ENCODE assay signal across 8 cellular contexts in the genomic region with DNA sequence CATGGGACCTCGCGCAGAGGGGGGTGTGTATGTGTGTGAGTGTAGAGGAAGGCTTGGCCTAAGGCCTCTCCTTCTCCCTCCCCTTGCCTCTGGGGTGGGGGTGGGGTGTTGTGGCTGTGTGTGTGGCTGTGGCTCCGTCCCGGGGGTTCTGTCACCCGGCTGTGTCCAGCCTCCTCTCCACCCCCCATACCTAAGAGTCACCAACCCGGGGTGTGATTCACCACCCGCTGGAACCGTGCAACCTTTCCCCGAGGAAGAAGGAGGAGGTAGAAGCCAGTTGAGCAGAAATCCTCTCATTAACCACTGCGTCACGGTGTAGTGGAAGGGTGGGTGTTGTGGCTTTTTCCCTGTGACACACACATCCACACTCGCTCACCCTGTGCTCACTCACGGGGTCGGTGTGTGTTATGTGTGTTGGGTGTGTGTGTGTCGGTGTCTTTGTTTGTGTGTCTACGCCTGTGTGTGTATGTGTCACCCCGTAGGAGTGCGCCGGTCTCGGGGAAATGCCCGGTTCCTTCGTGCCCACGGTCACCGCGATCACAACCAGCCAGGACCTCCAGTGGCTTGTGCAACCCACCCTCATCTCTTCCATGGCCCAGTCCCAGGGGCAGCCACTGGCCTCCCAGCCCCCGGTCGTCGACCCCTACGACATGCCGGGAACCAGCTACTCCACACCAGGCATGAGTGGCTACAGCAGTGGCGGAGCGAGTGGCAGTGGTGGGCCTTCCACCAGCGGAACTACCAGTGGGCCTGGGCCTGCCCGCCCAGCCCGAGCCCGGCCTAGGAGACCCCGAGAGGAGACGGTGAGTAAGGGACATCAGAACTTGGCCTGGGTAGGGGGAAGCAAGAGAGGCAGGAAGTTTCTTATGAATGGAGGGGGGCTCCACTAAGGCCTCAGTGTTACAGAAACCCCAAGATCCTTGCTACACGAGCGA. TPM values are rescaled to one million over a fixed set of nuclear protein-coding genes. Genes with fewer than 3 reads are reported as not detected.
A peak's percentile ranks its signal among the peaks of the same experiment; 100 is the strongest.
DNase-seq lines count a peak whose midpoint lies in the region; ATAC-seq and TF ChIP-seq lines count a peak whose summit lies in the region.

No MANE protein-coding gene starts in this region.

- no TSS peak for BruUV-seq in PC-9 (replicated peaks; lab: Mats Ljungman, UMichigan)

- H3F3A ChIP-seq in PC-9 (ENCODE audit: insufficient read depth, low read depth) = peaks cover 40% of the 10 kb centered on the region; the same call in 1 of the 2 replicates

- H3K4me1 ChIP-seq in CD8-positive, alpha-beta T cell (ENCODE audit: insufficient read depth, low read length) = peaks cover 16% of the 10 kb centered on the region
- peaks cover 19% of the 10 kb centered on the region for H3K4me1 ChIP-seq in PC-9 (replicated peaks; ENCODE audit: insufficient read depth)
- H3K4me1 ChIP-seq in breast epithelium = peaks cover 5 to 8% of the 10 kb centered on the region in 2 donors
- peaks cover 1% of the 10 kb centered on the region for H3K4me1 ChIP-seq in mesendoderm (ENCODE audit: control insufficient read depth, low read depth, low read length)
- H3K4me1 ChIP-seq in uterus = peaks cover 3 to 17% of the 10 kb centered on the region in 2 donors

- peak overlapping the region; percentile 98 for H3K27ac Mint-ChIP-seq in CD8-positive, alpha-beta T cell

- no CpG with 5 or more reads among the region's 40 CpGs for WGBS in mesendoderm (ENCODE audit: extremely low coverage, insufficient coverage, low lambda C conversion rate)

- H3K9me2 ChIP-seq in PC-9 (ENCODE audit: insufficient read depth) = no peaks in the 10 kb centered on the region

- H3K4me1 Mint-ChIP-seq in CD8-positive, alpha-beta T cell (ENCODE audit: low read depth) = peaks cover 19% of the 10 kb centered on the region

- peak overlapping the region; percentile 93 for H3K4me3 Mint-ChIP-seq in CD8-positive, alpha-beta T cell

- no peaks in the 10 kb centered on the region for H3K9me3 ChIP-seq in CD8-positive, alpha-beta T cell (ENCODE audit: low read length)
- H3K9me3 ChIP-seq in PC-9 (ENCODE audit: insufficient read depth, low read depth) (no peaks in the 10 kb centered on the region), breast epithelium (no peaks in the 10 kb centered on the region), uterus (no peaks in the 10 kb centered on the region)

- no peak overlapping the region for H3K4ac ChIP-seq in mesendoderm (ENCODE audit: low read depth, low read length)

- peak overlapping the region; percentile 98 for H3K4me3 ChIP-seq in CD8-positive, alpha-beta T cell (ENCODE audit: low read depth, low read length)
- H3K4me3 ChIP-seq in PC-9 (peak overlapping the region; percentile 82), breast epithelium (peak overlapping the region; percentile 76 to 85 (median 84)), mesendoderm (ENCODE audit: low read length) (no peak overlapping the region), uterus (peak overlapping the region in 1 of 2 donors; percentile 69)

- no peaks in the 10 kb centered on the region for H3K9me3 Mint-ChIP-seq in CD8-positive, alpha-beta T cell

- no peak overlapping the region for H3K18ac ChIP-seq in mesendoderm (ENCODE audit: low read length)

- no peak overlapping the region for H2BK15ac ChIP-seq in mesendoderm (replicated peaks; ENCODE audit: low read depth)

- H3K27me3 Mint-ChIP-seq in CD8-positive, alpha-beta T cell (ENCODE audit: low read depth) = peaks cover 15% of the 10 kb centered on the region

- H3K36me3 Mint-ChIP-seq in CD8-positive, alpha-beta T cell = peaks cover 20% of the 10 kb centered on the region

- no peak overlapping the region for H4K8ac ChIP-seq in mesendoderm (ENCODE audit: low read depth, low read length)

- H2AFZ ChIP-seq in PC-9 = peak overlapping the region; percentile 94

- CTCF ChIA-PET in CD8-positive, alpha-beta T cell (lab: Charles Lee) = interaction anchor here (1.0 to 4.8 kb wide), 7 partner anchors 8 to 31 kb away, joined by 3 to 53 read pairs (median 14); no protein-coding TSS in a partner anchor
- CTCF ChIA-PET in PC-9 (lab: Charles Lee) = interaction anchor here (0.5 to 1.4 kb wide), 3 partner anchors 16 to 387 kb away, joined by 3 to 5 read pairs (median 3); no protein-coding TSS in a partner anchor

- H3K56ac ChIP-seq in mesendoderm (ENCODE audit: low read length) = peak overlapping the region; percentile 56

- intact Hi-C loops in CD8-positive, alpha-beta T cell (cut with DNase I, micrococcal nuclease) = no loop called here
- intact Hi-C loops in PC-9 (cut with micrococcal nuclease; ENCODE audit: unreplicated experiment) = no loop called here
- intact Hi-C loops in breast epithelium (cut with DNase I; ENCODE audit: low total_unique reads) = loop anchor here (10.0 kb wide), 1 partner anchor 46 kb away; a partner anchor contains a TSS
- intact Hi-C loops in uterus (cut with DNase I; ENCODE audit: low total_unique reads) = no loop called here

- H3K4me2 ChIP-seq in PC-9 = peak overlapping the region; percentile 100
- no peak overlapping the region for H3K4me2 ChIP-seq in mesendoderm (ENCODE audit: low read length)

- H4K5ac ChIP-seq in mesendoderm (ENCODE audit: low read length) = no peak overlapping the region

- peak overlapping the region; percentile 100 for H3K27ac ChIP-seq in CD8-positive, alpha-beta T cell (ENCODE audit: low read depth, low read length)
- peak overlapping the region; percentile 72 for H3K27ac ChIP-seq in PC-9
- H3K27ac ChIP-seq in breast epithelium = peak overlapping the region; percentile 99 to 100
- H3K27ac ChIP-seq in mesendoderm (ENCODE audit: low read depth, low read length) = no peak overlapping the region
- H3K27ac ChIP-seq in uterus = peak overlapping the region; percentile 91 to 93

- TF ChIP-seq POLR2A in breast epithelium (IDR thresholded peaks at IDR 0.05) = no peak
- no peak for TF ChIP-seq POLR2A in uterus (IDR thresholded peaks at IDR 0.05)

- H3K9ac ChIP-seq in mesendoderm (ENCODE audit: low read length) = peak overlapping the region; percentile 54

- POLR2A ChIA-PET in CD8-positive, alpha-beta T cell (lab: Charles Lee) = interaction anchor here (1.8 to 3.6 kb wide), 4 partner anchors 7 to 30 kb away, joined by 9 to 51 read pairs (median 28); no protein-coding TSS in a partner anchor
- POLR2A ChIA-PET in PC-9 (lab: Charles Lee; ENCODE audit: unreplicated experiment) = interaction anchor here (0.6 to 1.4 kb wide), 6 partner anchors 8 to 225 kb away, joined by 3 to 14 read pairs (median 8); no protein-coding TSS in a partner anchor

- H3K23ac ChIP-seq in mesendoderm (ENCODE audit: low read length) = no peak overlapping the region

- H3K36me3 ChIP-seq in CD8-positive, alpha-beta T cell (ENCODE audit: insufficient read depth, low read length) = no peaks in the 10 kb centered on the region
- H3K36me3 ChIP-seq in PC-9 (ENCODE audit: low read depth) = no peaks in the 10 kb centered on the region
- no peaks in the 10 kb centered on the region for H3K36me3 ChIP-seq in breast epithelium
- H3K36me3 ChIP-seq in mesendoderm (ENCODE audit: control insufficient read depth, insufficient read depth, low read length) = no peaks in the 10 kb centered on the region
- H3K36me3 ChIP-seq in uterus = no peaks in the 10 kb centered on the region

- no peak overlapping the region for H2AK5ac ChIP-seq in mesendoderm (ENCODE audit: low read length)

- H3K27me3 ChIP-seq in CD8-positive, alpha-beta T cell (ENCODE audit: insufficient read depth, low read length) = no peaks in the 10 kb centered on the region
- H3K27me3 ChIP-seq in PC-9 (ENCODE audit: insufficient read depth, low read depth) = no peaks in the 10 kb centered on the region
- H3K27me3 ChIP-seq in breast epithelium = no peaks in the 10 kb centered on the region
- no peaks in the 10 kb centered on the region for H3K27me3 ChIP-seq in mesendoderm (ENCODE audit: insufficient read depth, low read length, poor library complexity)
- H3K27me3 ChIP-seq in uterus = no peaks in the 10 kb centered on the region

- ATAC-seq in CD8-positive, alpha-beta T cell = no peak
- ATAC-seq in GM19452 (IDR thresholded peaks at IDR 0.05; ENCODE audit: unreplicated experiment) (no peak), HG03457 (IDR thresholded peaks at IDR 0.05; ENCODE audit: unreplicated experiment) (no peak)

- peak in 4 of 7 experiments; percentile 27 to 58 (median 38) for DNase-seq in CD8-positive, alpha-beta T cell
- peak; percentile 74 to 82 for DNase-seq in PC-9
- peak in 1 of 2 donors; percentile 67 for DNase-seq in breast epithelium (ENCODE audit: low spot score in 2 of 2)
- DNase-seq in mesendoderm = peak; percentile 54
- peak in 1 of 2 donors; percentile 48 for DNase-seq in uterus
- DNase-seq in NCI-H128 (lab: John Stamatoyannopoulos, UW; ENCODE audit: unreplicated experiment) = no peak

- H3K79me2 ChIP-seq in PC-9 (ENCODE audit: low read depth) (no peaks in the 10 kb centered on the region), mesendoderm (ENCODE audit: control insufficient read depth, insufficient read depth, low read length) (no peaks in the 10 kb centered on the region)

- no peaks in the 10 kb centered on the region; the same call in 1 of the 2 replicates for H4K20me1 ChIP-seq in PC-9 (ENCODE audit: insufficient read depth)

- no peaks in the 10 kb centered on the region for H3K79me1 ChIP-seq in mesendoderm (ENCODE audit: low read length)

- no peak overlapping the region for H2BK5ac ChIP-seq in mesendoderm (ENCODE audit: low read length)

- no peak overlapping the region for H2BK120ac ChIP-seq in mesendoderm (ENCODE audit: low read depth, low read length)

- no peak for TF ChIP-seq CTCF in CD8-positive, alpha-beta T cell (IDR thresholded peaks at IDR 0.05)
- TF ChIP-seq CTCF in PC-9 (conservative IDR thresholded peaks at IDR 0.05) (no peak), breast epithelium (IDR thresholded peaks at IDR 0.05) (no peak), uterus (IDR thresholded peaks at IDR 0.05) (no peak)

RNA-seq across cellular contexts. Expression of a gene that starts 2.6 kb away (rescaled TPM):
- 100 to 1,000 TPM; 625 to 631 TPM for total RNA-seq in CD8-positive, alpha-beta T cell
- total RNA-seq in PC-9 (2021) (7.9 and 16.5 TPM in 2 replicates), breast epithelium (100 to 1,000 TPM in 1 of 3 donors, 10 to 100 TPM in 2; 29.8 to 109 (median 38.4) TPM), uterus (10 to 100 TPM in 2 of 4 donors, 1 to 10 TPM in 1, not detected in 1; 8.1 to 52.1 (median 28.6) TPM)
- polyA plus RNA-seq in mesendoderm (2013, experiment 1 of 2) = 0.29 TPM
- polyA plus RNA-seq in mesendoderm (2013, experiment 2 of 2) = 0.34 TPM

RNA-seq across cellular contexts. Expression of a gene that starts 26.4 kb away (rescaled TPM):
- total RNA-seq in CD8-positive, alpha-beta T cell = 1 to 10 TPM in 1 of 2 experiments, under 1 TPM in 1; 0.64 to 1.3 TPM
- total RNA-seq in PC-9 (2021) (49.6 and 50.1 TPM in 2 replicates), breast epithelium (10 to 100 TPM in 1 of 3 donors, 1 to 10 TPM in 2; 5.9 to 15.1 (median 7.2) TPM), uterus (1 to 10 TPM in 3 of 4 donors, not detected in 1; 5.9 to 9.0 (median 7.0) TPM)
- polyA plus RNA-seq in mesendoderm (2013, experiment 1 of 2) = 17.1 TPM
- 17.0 TPM for polyA plus RNA-seq in mesendoderm (2013, experiment 2 of 2)

RNA-seq across cellular contexts. Expression of a gene that starts 27.8 kb away (rescaled TPM):
- total RNA-seq in CD8-positive, alpha-beta T cell = 1 to 10 TPM; 5.6 to 8.0 TPM
- total RNA-seq in PC-9 (2021) (5.0 and 9.5 TPM in 2 replicates), breast epithelium (1 to 10 TPM; 1.8 to 2.5 (median 2.3) TPM), uterus (10 to 100 TPM in 1 of 4 donors, not detected in 3; 42.5 TPM)
- 12.4 TPM for polyA plus RNA-seq in mesendoderm (2013, experiment 1 of 2)
- polyA plus RNA-seq in mesendoderm (2013, experiment 2 of 2) = 12.1 TPM

RNA-seq across cellular contexts. Expression of a gene that starts 36.9 kb away (rescaled TPM):
- 10 to 100 TPM; 45.6 to 51.6 TPM for total RNA-seq in CD8-positive, alpha-beta T cell
- total RNA-seq in PC-9 (2021) (123 and 155 TPM in 2 replicates), breast epithelium (10 to 100 TPM; 31.8 to 61.6 (median 52.2) TPM), uterus (100 to 1,000 TPM in 1 of 4 donors, 10 to 100 TPM in 3; 21.5 to 157 (median 38.3) TPM)
- polyA plus RNA-seq in mesendoderm (2013, experiment 1 of 2) = 116 TPM
- polyA plus RNA-seq in mesendoderm (2013, experiment 2 of 2) = 114 TPM

RNA-seq across cellular contexts. Expression of a gene that starts 46.7 kb away (rescaled TPM):
- 10 to 100 TPM; 28.7 to 31.5 TPM for total RNA-seq in CD8-positive, alpha-beta T cell
- total RNA-seq in PC-9 (2021) (102 and 138 TPM in 2 replicates), breast epithelium (10 to 100 TPM; 89.9 to 96.7 (median 91.2) TPM), uterus (100 to 1,000 TPM in 1 of 4 donors, 10 to 100 TPM in 3; 37.9 to 130 (median 68.0) TPM)
- polyA plus RNA-seq in mesendoderm (2013, experiment 1 of 2) = 41.5 TPM
- 39.9 TPM for polyA plus RNA-seq in mesendoderm (2013, experiment 2 of 2)

Comparison
In these comparisons a context has a peak if more than half of its experiments do, and no peak if none do; other contexts are left out.
1. RNA of a gene that starts 2.6 kb away (total RNA-seq): 625 to 631 TPM in CD8-positive, alpha-beta T cell; 29.8 to 109 TPM in breast epithelium, 8.1 to 52.1 TPM in uterus and 7.9 to 16.5 TPM in PC-9; every median in the first group is over 4 times any median in the second.